Comparison of ENCODE assay signal across 1 cellular context in genomic region chr11:86803641-86804040, GRCh38.
TF ChIP-seq lines count a peak whose summit lies in the region.

No MANE protein-coding gene starts in this region.

TF ChIP-seq in IMR-90, 13 proteins besides CTCF, POLR2A, EP300 and RAD21:
- TF ChIP-seq MXI1 (IDR thresholded peaks at IDR 0.05; ENCODE audit: borderline replicate concordance, low read depth, low read length): no peak
- no peak for TF ChIP-seq CHD1 (IDR thresholded peaks at IDR 0.05; ENCODE audit: low read depth, low read length)
- no peak for TF ChIP-seq FOS (IDR thresholded peaks at IDR 0.05; ENCODE audit: low read depth, low read length)
- no peak for TF ChIP-seq MAFK (IDR thresholded peaks at IDR 0.05; ENCODE audit: low read depth, low read length)
- TF ChIP-seq SMC3 (IDR thresholded peaks at IDR 0.05; ENCODE audit: low read depth, low read length): no peak
- no peak for TF ChIP-seq RCOR1 (IDR thresholded peaks at IDR 0.05; ENCODE audit: insufficient replicate concordance, low read length)
- TF ChIP-seq ELK1 (IDR thresholded peaks at IDR 0.05; ENCODE audit: borderline replicate concordance, low read depth, low read length): no peak
- TF ChIP-seq BHLHE40 (IDR thresholded peaks at IDR 0.05; ENCODE audit: low read depth, low read length): no peak
- TF ChIP-seq USF2 (IDR thresholded peaks at IDR 0.05; ENCODE audit: low read depth, low read length): no peak
- no peak for TF ChIP-seq NFE2L2 (IDR thresholded peaks at IDR 0.05; ENCODE audit: low read depth, low read length)
- no peak for TF ChIP-seq MAZ (IDR thresholded peaks at IDR 0.05; ENCODE audit: borderline replicate concordance, low read depth, low read length)
- no peak for TF ChIP-seq RFX5 (IDR thresholded peaks at IDR 0.05; ENCODE audit: low read depth, low read length)
- no peak for TF ChIP-seq CEBPB (IDR thresholded peaks at IDR 0.05; ENCODE audit: low read depth, low read length)
